ENCODE assay signal across 2 cellular contexts in genomic region chr6:35164868-35165267, GRCh38.
TF ChIP-seq lines count a peak whose summit lies in the region.

No MANE protein-coding gene starts in this region.

TF ChIP-seq in IMR-90, 13 proteins besides CTCF, POLR2A, EP300 and RAD21:
- TF ChIP-seq SMC3 (IDR thresholded peaks at IDR 0.05; ENCODE audit: low read depth, low read length) = no peak
- no peak for TF ChIP-seq MXI1 (IDR thresholded peaks at IDR 0.05; ENCODE audit: borderline replicate concordance, low read depth, low read length)
- no peak for TF ChIP-seq MAFK (IDR thresholded peaks at IDR 0.05; ENCODE audit: low read depth, low read length)
- no peak for TF ChIP-seq FOS (IDR thresholded peaks at IDR 0.05; ENCODE audit: low read depth, low read length)
- TF ChIP-seq RFX5 (IDR thresholded peaks at IDR 0.05; ENCODE audit: low read depth, low read length) = no peak
- no peak for TF ChIP-seq MAZ (IDR thresholded peaks at IDR 0.05; ENCODE audit: borderline replicate concordance, low read depth, low read length)
- no peak for TF ChIP-seq BHLHE40 (IDR thresholded peaks at IDR 0.05; ENCODE audit: low read depth, low read length)
- TF ChIP-seq RCOR1 (IDR thresholded peaks at IDR 0.05; ENCODE audit: insufficient replicate concordance, low read length) = no peak
- TF ChIP-seq USF2 (IDR thresholded peaks at IDR 0.05; ENCODE audit: low read depth, low read length) = no peak
- TF ChIP-seq CHD1 (IDR thresholded peaks at IDR 0.05; ENCODE audit: low read depth, low read length) = no peak
- TF ChIP-seq CEBPB (IDR thresholded peaks at IDR 0.05; ENCODE audit: low read depth, low read length) = no peak
- TF ChIP-seq ELK1 (IDR thresholded peaks at IDR 0.05; ENCODE audit: borderline replicate concordance, low read depth, low read length) = no peak
- TF ChIP-seq NFE2L2 (IDR thresholded peaks at IDR 0.05; ENCODE audit: low read depth, low read length) = no peak
TF ChIP-seq in IMR-90: peak in this region for 0.

TF ChIP-seq in liver, 16 proteins besides CTCF, POLR2A, EP300 and RAD21:
- TF ChIP-seq EGR1 (IDR thresholded peaks at IDR 0.05; ENCODE audit: low read depth in 2 of 2) (no peak), SP1 (IDR thresholded peaks at IDR 0.05) (no peak), RXRA (IDR thresholded peaks at IDR 0.05) (no peak), FOXA1 (IDR thresholded peaks at IDR 0.05) (no peak), ATF3 (IDR thresholded peaks at IDR 0.05) (no peak), REST (IDR thresholded peaks at IDR 0.05) (no peak), HNF4A (conservative IDR thresholded peaks at IDR 0.05) (no peak), JUND (IDR thresholded peaks at IDR 0.05) (no peak)
TF ChIP-seq in liver: peak in this region for 0.
